12 cellular contexts compared by ENCODE assay signal in the genomic region with DNA sequence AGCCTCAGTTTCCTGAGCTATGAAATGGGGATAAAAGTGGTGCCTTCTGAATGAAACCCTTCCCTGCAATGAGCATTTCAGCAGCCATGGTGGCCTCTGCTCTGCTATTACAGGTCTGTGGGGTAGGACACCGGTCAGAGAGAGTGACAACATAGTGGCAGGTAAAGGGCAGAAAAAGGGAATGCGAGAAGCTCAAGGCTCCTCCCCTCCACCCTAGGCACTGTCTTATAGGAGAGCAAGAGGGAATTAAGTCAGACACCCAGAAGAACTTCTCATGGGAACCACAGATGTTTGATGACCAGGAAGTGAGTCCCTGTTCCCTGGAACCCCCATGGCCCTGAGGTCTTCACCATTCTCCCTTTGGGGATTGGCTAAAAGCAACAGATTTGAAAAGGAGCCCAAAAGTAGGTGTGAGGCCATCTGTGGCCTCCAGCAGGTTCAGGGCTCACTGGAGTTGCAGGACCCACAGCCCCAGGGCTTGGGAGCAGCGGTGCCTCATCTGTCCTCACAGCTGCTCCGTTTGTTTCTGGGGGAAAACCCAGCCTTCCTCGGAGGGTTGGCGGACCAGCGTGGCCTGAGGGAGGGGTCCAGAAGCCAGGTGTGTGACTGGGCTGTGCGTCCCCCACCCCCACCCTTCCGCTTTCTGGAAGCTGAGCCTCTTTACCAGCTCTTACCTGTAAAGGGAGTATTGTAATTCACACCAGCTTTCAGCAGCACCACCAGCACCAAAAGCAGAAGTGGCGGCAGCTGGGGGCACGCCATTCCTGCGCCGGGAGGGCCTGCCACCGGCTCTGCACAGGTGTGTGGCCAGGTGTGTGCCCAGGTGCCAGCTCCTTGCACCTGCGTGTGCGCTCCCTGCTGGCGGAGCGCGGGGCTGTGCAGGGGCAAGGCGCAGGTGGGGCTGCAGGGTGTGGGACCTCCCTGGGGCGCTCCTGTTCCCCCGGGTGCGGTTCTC. TPM values are rescaled to one million over a fixed set of nuclear protein-coding genes. Genes with fewer than 3 reads are reported as not detected.
DNase-seq lines count a peak whose midpoint lies in the region; ATAC-seq and TF ChIP-seq lines count a peak whose summit lies in the region.
"Had no signal": no experiment of that assay in that cellular context is flagged by ENCODE, and none has a peak within 500 bp of the region (broad histone marks: within the 10 kb centered on the region; RNA-seq: fewer than 3 reads in every experiment).

No MANE protein-coding gene starts in this region.

- H3K9me3 Mint-ChIP-seq in Caco-2 (ENCODE audit: unreplicated experiment) (no peaks in the 10 kb centered on the region), HFFc6 (no peaks in the 10 kb centered on the region), endothelial cell (ENCODE audit: unreplicated experiment) (no peaks in the 10 kb centered on the region)
- H3K9me3 Mint-ChIP-seq: CD8-positive, alpha-beta memory T cell had no signal

- H3K9me3 ChIP-seq in Caco-2 (no peaks in the 10 kb centered on the region), Peyer's patch (no peaks in the 10 kb centered on the region), gastrocnemius medialis (no peaks in the 10 kb centered on the region)

- no peaks in the 10 kb centered on the region for H3K27me3 Mint-ChIP-seq in Caco-2 (ENCODE audit: insufficient read depth, unreplicated experiment)
- peaks cover 18% of the 10 kb centered on the region for H3K27me3 Mint-ChIP-seq in HFFc6 (ENCODE audit: insufficient read depth)
- peaks cover 12% of the 10 kb centered on the region for H3K27me3 Mint-ChIP-seq in endothelial cell (ENCODE audit: unreplicated experiment)

- intact Hi-C loops in Caco-2 (cut with micrococcal nuclease; ENCODE audit: unreplicated experiment) (no loop called here), gastrocnemius medialis (cut with DNase I; ENCODE audit: low total_unique reads) (loop anchor here (10.0 kb wide), 1 partner anchor 150 kb away; no protein-coding TSS in a partner anchor)

- no peaks in the 10 kb centered on the region for H3K4me1 ChIP-seq in Caco-2
- peaks cover 0 to 17% (median 3%) of the 10 kb centered on the region in 4 donors for H3K4me1 ChIP-seq in Peyer's patch
- no peaks in the 10 kb centered on the region for H3K4me1 ChIP-seq in gastrocnemius medialis

- DNase-seq in Caco-2 (no peak), HFFc6 (no peak), Peyer's patch (peak; percentile 60 to 76 (median 75)), kidney epithelial cell (ENCODE audit: low read depth) (no peak), endothelial cell (ENCODE audit: low spot score) (no peak), NCI-H1694 (lab: John Stamatoyannopoulos, UW) (no peak), gastrocnemius medialis (no peak)
- DNase-seq: caudate nucleus; CD8-positive, alpha-beta memory T cell; KG1; SIG-M5 had no signal

- H3K27ac ChIP-seq in Peyer's patch = peak overlapping the region in 3 of 4 donors; percentile 58 to 81 (median 76)
- no peak overlapping the region for H3K27ac ChIP-seq in gastrocnemius medialis

- no peak overlapping the region for H3K4me3 ChIP-seq in Caco-2 (ENCODE audit: low read depth, low read length)
- peak overlapping the region in 2 of 4 donors; percentile 24 to 40 for H3K4me3 ChIP-seq in Peyer's patch
- no peak overlapping the region for H3K4me3 ChIP-seq in kidney epithelial cell (ENCODE audit: low read depth, low read length)
- H3K4me3 ChIP-seq in gastrocnemius medialis = no peak overlapping the region

- in situ Hi-C loops in gastrocnemius medialis (cut with MboI; ENCODE audit: low sequenced_read_pairs in 4 of 4) = loop anchor here in 2 of 4 donors (5.0 to 25.0 kb wide), 3 partner anchors 43 to 157 kb away; partner anchors contain the start of gene SSBP4 (in 2 of the 2)

- CTCF ChIA-PET in Caco-2 (lab: Charles Lee) = interaction anchor here (0.5 to 1.8 kb wide), 8 partner anchors 14 to 142 kb away, joined by 3 to 8 read pairs (median 4); partner anchors contain the start of genes LSM4 and MPV17L2

- no TSS peak for BruUV-seq in Caco-2 (replicated peaks; lab: Mats Ljungman, UMichigan)

- TF ChIP-seq POLR2A in Peyer's patch (IDR thresholded peaks at IDR 0.05) (no peak), gastrocnemius medialis (IDR thresholded peaks at IDR 0.05) (no peak)

- H3K4me1 Mint-ChIP-seq in Caco-2 (ENCODE audit: low read depth, unreplicated experiment) = peaks cover 6% of the 10 kb centered on the region
- H3K4me1 Mint-ChIP-seq in HFFc6 (ENCODE audit: low read depth) = peaks cover 5% of the 10 kb centered on the region; the same call in 1 of the 2 replicates
- no peaks in the 10 kb centered on the region for H3K4me1 Mint-ChIP-seq in endothelial cell (ENCODE audit: unreplicated experiment)

- H3K27ac Mint-ChIP-seq in Caco-2 (ENCODE audit: unreplicated experiment) (peak overlapping the region; percentile 26), HFFc6 (no peak overlapping the region), endothelial cell (ENCODE audit: unreplicated experiment) (no peak overlapping the region)

- H3K4me3 Mint-ChIP-seq in Caco-2 (ENCODE audit: unreplicated experiment) = no peak overlapping the region
- no peak overlapping the region for H3K4me3 Mint-ChIP-seq in HFFc6
- H3K4me3 Mint-ChIP-seq in endothelial cell (ENCODE audit: unreplicated experiment) = no peak overlapping the region
- H3K4me3 Mint-ChIP-seq: CD8-positive, alpha-beta memory T cell had no signal

- POLR2A ChIA-PET in Caco-2 (lab: Charles Lee) = no interaction called here

- H3K27me3 ChIP-seq in Caco-2 (replicated peaks; ENCODE audit: control insufficient read depth, insufficient read depth, low read length) (no peaks in the 10 kb centered on the region), Peyer's patch (no peaks in the 10 kb centered on the region), kidney epithelial cell (ENCODE audit: control insufficient read depth, insufficient read depth, low read length) (peaks cover 17% of the 10 kb centered on the region), gastrocnemius medialis (no peaks in the 10 kb centered on the region)

- no peaks in the 10 kb centered on the region for H3K36me3 Mint-ChIP-seq in Caco-2 (ENCODE audit: insufficient read depth, unreplicated experiment)
- no peaks in the 10 kb centered on the region for H3K36me3 Mint-ChIP-seq in HFFc6 (ENCODE audit: low read depth)
- H3K36me3 Mint-ChIP-seq in endothelial cell (ENCODE audit: low read depth, unreplicated experiment) = no peaks in the 10 kb centered on the region
- H3K36me3 Mint-ChIP-seq: CD8-positive, alpha-beta memory T cell had no signal

- peak; percentile 17 to 34 for TF ChIP-seq CTCF in Caco-2 (IDR thresholded peaks at IDR 0.05; ENCODE audit: insufficient read depth in 1 of 2, low read depth in 1 of 2, low read length in 1 of 2, severe bottlenecking in 1 of 2, unreplicated experiment in 1 of 2)
- TF ChIP-seq CTCF in HFFc6 (IDR thresholded peaks at IDR 0.05) = peak; percentile 26; the same call in 1 of the 2 replicates
- TF ChIP-seq CTCF in Peyer's patch (IDR thresholded peaks at IDR 0.05) = peak in 4 of 6 experiments; percentile 36 to 70 (median 60)
- TF ChIP-seq CTCF in kidney epithelial cell (IDR thresholded peaks at IDR 0.05; ENCODE audit: insufficient read depth, low read length, poor library complexity, severe bottlenecking) = peak; percentile 12
- TF ChIP-seq CTCF in endothelial cell (IDR thresholded peaks at IDR 0.05; ENCODE audit: unreplicated experiment) = no peak
- no peak for TF ChIP-seq CTCF in gastrocnemius medialis (IDR thresholded peaks at IDR 0.05 in 4 of 5, conservative IDR thresholded peaks at IDR 0.05 in 1 of 5)

- no peaks in the 10 kb centered on the region for H3K36me3 ChIP-seq in Caco-2 (ENCODE audit: control insufficient read depth, insufficient read depth, low read length)
- H3K36me3 ChIP-seq in Peyer's patch = no peaks in the 10 kb centered on the region
- no peaks in the 10 kb centered on the region for H3K36me3 ChIP-seq in kidney epithelial cell (ENCODE audit: control insufficient read depth, insufficient read depth, low read length)
- H3K36me3 ChIP-seq in gastrocnemius medialis = no peaks in the 10 kb centered on the region

- ATAC-seq in HG02623 (IDR thresholded peaks at IDR 0.05; ENCODE audit: unreplicated experiment) (no peak), gastrocnemius medialis (no peak)

RNA-seq across cellular contexts. Expression of gene IQCN, which starts 19.4 kb away (rescaled TPM):
- total RNA-seq in Caco-2 (2022) (1.5 and 2.1 TPM in 2 replicates), Peyer's patch (10 to 100 TPM in 2 of 4 donors, 1 to 10 TPM in 2; 7.4 to 40.2 (median 17.0) TPM), kidney epithelial cell (0.13 and 0.21 TPM in 2 replicates), endothelial cell (ENCODE audit: unreplicated experiment) (1.2 TPM), gastrocnemius medialis (under 1 TPM; 0.20 to 0.61 (median 0.39) TPM)
- under 1 TPM; 0.40 to 0.87 (median 0.55) TPM for total RNA-seq in HFFc6 (2021; fragmentation: NEBNext Ultra II Directional; extraction: Animal tissue kit (Norgen Biotek cat#: 25700))

RNA-seq across cellular contexts. Expression of gene JUND, which starts 26.6 kb away (rescaled TPM):
- total RNA-seq in Caco-2 (2022) (75.5 and 78.8 TPM in 2 replicates), Peyer's patch (100 to 1,000 TPM; 629 to 753 (median 680) TPM), kidney epithelial cell (253 and 262 TPM in 2 replicates), endothelial cell (ENCODE audit: unreplicated experiment) (129 TPM), gastrocnemius medialis (100 to 1,000 TPM in 3 of 4 donors, 10 to 100 TPM in 1; 67.2 to 258 (median 221) TPM)
- 10 to 100 TPM; 70.3 to 99.9 (median 91.7) TPM for total RNA-seq in HFFc6 (2021; fragmentation: NEBNext Ultra II Directional; extraction: Animal tissue kit (Norgen Biotek cat#: 25700))

RNA-seq across cellular contexts. Expression of gene PDE4C, which starts 28.6 kb away (rescaled TPM):
- total RNA-seq in Caco-2 (2022) = 0.36 and 0.46 TPM in 2 replicates
- total RNA-seq in HFFc6 (2021; fragmentation: NEBNext Ultra II Directional; extraction: Animal tissue kit (Norgen Biotek cat#: 25700)) = under 1 TPM in 1 of 6 experiments, not detected in 5; 0.14 TPM
- 1 to 10 TPM in 3 of 4 donors, not detected in 1; 3.9 to 8.3 (median 8.3) TPM for total RNA-seq in Peyer's patch
- 0.34 and 0.42 TPM in 2 replicates for total RNA-seq in kidney epithelial cell
- total RNA-seq in endothelial cell (ENCODE audit: unreplicated experiment) = 0.85 TPM
- 1 to 10 TPM in 1 of 4 donors, under 1 TPM in 2, not detected in 1; 0.65 to 2.6 (median 0.76) TPM for total RNA-seq in gastrocnemius medialis
- total RNA-seq: CD8-positive, alpha-beta memory T cell had no signal

RNA-seq across cellular contexts. Expression of gene RAB3A, which starts 51.0 kb away (rescaled TPM):
- total RNA-seq in Caco-2 (2022) = 2.3 and 3.9 TPM in 2 replicates
- 1 to 10 TPM; 6.1 to 9.0 (median 7.3) TPM for total RNA-seq in HFFc6 (2021; fragmentation: NEBNext Ultra II Directional; extraction: Animal tissue kit (Norgen Biotek cat#: 25700))
- 1 to 10 TPM in 3 of 4 donors, not detected in 1; 6.1 to 9.5 (median 8.3) TPM for total RNA-seq in Peyer's patch
- 0.07 and 0.38 TPM in 2 replicates for total RNA-seq in kidney epithelial cell
- total RNA-seq in endothelial cell (ENCODE audit: unreplicated experiment) = 3.1 TPM
- 1 to 10 TPM in 1 of 4 donors, under 1 TPM in 1, not detected in 2; 0.51 to 2.3 TPM for total RNA-seq in gastrocnemius medialis

Comparison
In these comparisons a context has a peak if more than half of its experiments do, and no peak if none do; other contexts are left out.
1. DNase-seq: peak in Peyer's patch (3 of 3); none in Caco-2 (0 of 2), HFFc6 (single experiment), kidney epithelial cell (single experiment), endothelial cell (single experiment), NCI-H1694 (single experiment) and gastrocnemius medialis (0 of 2).
2. CTCF ChIP-seq: peak in Caco-2 (2 of 2), HFFc6 (single experiment), Peyer's patch (4 of 6) and kidney epithelial cell (single experiment); none in endothelial cell (single experiment) and gastrocnemius medialis (0 of 5).
3. H3K27ac ChIP-seq: peak in Peyer's patch (3 of 4); none in gastrocnemius medialis (0 of 4).